Comparison of ENCODE assay signal across 8 cellular contexts in genomic region chr5:10288600-10289213, GRCh38. TPM values are rescaled to one million over a fixed set of nuclear protein-coding genes. Genes with fewer than 3 reads are reported as not detected.
DNase-seq lines count a peak whose midpoint lies in the region; ATAC-seq and TF ChIP-seq lines count a peak whose summit lies in the region.

No MANE protein-coding gene starts in this region.

- TF ChIP-seq CTCF in HEK293 (tag by site-specific recombination; IDR thresholded peaks at IDR 0.05), result no peak; the same call in 1 of the 2 replicates

- H3K36me3 ChIP-seq in HEK293 (ENCODE audit: control insufficient read depth in 2 of 2, insufficient read depth in 1 of 2, low read length in 2 of 2), result peaks cover 4 to 7% of the 10 kb centered on the region in 2 experiments; a peak in 2 of 3 replicates

- CTCF ChIA-PET in HEK293 (lab: Yijun Ruan, JAX), result no interaction called here

- POLR2A ChIA-PET in HEK293 (lab: Yijun Ruan, JAX), result interaction anchor here (0.6 to 1.0 kb wide), 2 partner anchors 38 to 65 kb away, joined by 4 read pairs; partner anchors contain the start of gene MARCHF6

- H3K9me3 ChIP-seq in HEK293 (ENCODE audit: control insufficient read depth, insufficient read depth, low read depth, low read length), result no peaks in the 10 kb centered on the region

- no peak overlapping the region for H3K4me3 ChIP-seq in HEK293 (ENCODE audit: low read depth, low read length)

- DNase-seq in DMS 273 (lab: John Stamatoyannopoulos, UW; ENCODE audit: unreplicated experiment), result peak; percentile 98
- peak; percentile 100 for DNase-seq in NCI-H2081 treated with DMSO at 0.1 percent for 48 hours (lab: John Stamatoyannopoulos, UW)
- peak; percentile 65 for DNase-seq in activated CD8-positive, alpha-beta memory T cell treated with anti-CD3 and anti-CD28 coated beads, Interleukin-2, amount 50 U/mL, for 48 hours
- peak; percentile 74 for DNase-seq in left kidney (ENCODE audit: low read depth, low spot score)
- no peak for DNase-seq in occipital lobe (lab: John Stamatoyannopoulos, UW)
- no peak for DNase-seq in cerebellar cortex (ENCODE audit: low spot score)

- peaks cover 19% of the 10 kb centered on the region for H3K4me1 ChIP-seq in HEK293 (ENCODE audit: control insufficient read depth, insufficient read depth, low read length)

- H3K27ac ChIP-seq in HEK293 (ENCODE audit: extremely low read depth, low read depth, low read length), result peak overlapping the region; percentile 53

- no peak for ATAC-seq in HG03342 (IDR thresholded peaks at IDR 0.05; ENCODE audit: unreplicated experiment)

TF ChIP-seq in HEK293, 187 proteins besides CTCF, POLR2A, EP300 and RAD21 (continues in another document):
- TF ChIP-seq ZSCAN16 (tag by site-specific recombination; IDR thresholded peaks at IDR 0.05) (peak; percentile 73; the same call in 1 of the 2 replicates), ZNF221 (tag by site-specific recombination; IDR thresholded peaks at IDR 0.05; ENCODE audit: borderline replicate concordance) (no peak), ZNF26 (tag by site-specific recombination; IDR thresholded peaks at IDR 0.05) (no peak), GFI1B (tag by site-specific recombination; IDR thresholded peaks at IDR 0.05) (no peak), YY2 (tag by site-specific recombination; IDR thresholded peaks at IDR 0.05) (0 out of 2 replicates have a peak, but pooled peaks have one; percentile 14), ZNF416 (tag by site-specific recombination; IDR thresholded peaks at IDR 0.05) (no peak), ZNF791 (tag by site-specific recombination; IDR thresholded peaks at IDR 0.05) (no peak), KLF10 (tag by site-specific recombination; IDR thresholded peaks at IDR 0.05) (peak; percentile 77; the same call in 1 of the 2 replicates), KLF9 (tag by site-specific recombination; IDR thresholded peaks at IDR 0.05; ENCODE audit: low read depth) (peak; percentile 39; the same call in 1 of the 2 replicates), ZNF707 (tag by site-specific recombination; IDR thresholded peaks at IDR 0.05) (no peak), ZNF449 (tag by site-specific recombination; IDR thresholded peaks at IDR 0.05) (0 out of 2 replicates have a peak, but pooled peaks have one; percentile 36), ZBTB44 (tag by site-specific recombination; IDR thresholded peaks at IDR 0.05) (peak; percentile 95), ZNF792 (tag by site-specific recombination; IDR thresholded peaks at IDR 0.05) (no peak), ZNF366 (tag by site-specific recombination; conservative IDR thresholded peaks at IDR 0.05) (0 out of 2 replicates have a peak, but pooled peaks have one; percentile 21), ZNF692 (tag by site-specific recombination; IDR thresholded peaks at IDR 0.05) (peak; percentile 55; the same call in 1 of the 2 replicates), ZNF324 (tag by site-specific recombination; IDR thresholded peaks at IDR 0.05) (peak; percentile 45; the same call in 1 of the 2 replicates), GLIS2 (tag by site-specific recombination; IDR thresholded peaks at IDR 0.05) (peak; percentile 55), ZNF394 (tag by site-specific recombination; IDR thresholded peaks at IDR 0.05; ENCODE audit: borderline replicate concordance) (no peak), ZNF433 (tag by site-specific recombination; IDR thresholded peaks at IDR 0.05; ENCODE audit: low read depth) (no peak), ZFP3 (tag by site-specific recombination; IDR thresholded peaks at IDR 0.05; ENCODE audit: low read depth) (no peak), REPIN1 (tag by site-specific recombination; IDR thresholded peaks at IDR 0.05; ENCODE audit: low read depth) (no peak), ZNF37A (tag by site-specific recombination; IDR thresholded peaks at IDR 0.05) (peak; percentile 79; the same call in 1 of the 2 replicates), ZNF18 (tag by site-specific recombination; IDR thresholded peaks at IDR 0.05) (peak; percentile 72; the same call in 1 of the 2 replicates), KLF8 (tag by site-specific recombination; IDR thresholded peaks at IDR 0.05) (peak; percentile 32; the same call in 1 of the 2 replicates)

RNA-seq across cellular contexts. Expression of gene CMBL, which starts 19.0 kb away (rescaled TPM):
- 3.9 TPM for total RNA-seq in occipital lobe

RNA-seq across cellular contexts. Expression of gene CCT5, which starts 38.6 kb away (rescaled TPM):
- total RNA-seq in occipital lobe, result 271 TPM

RNA-seq across cellular contexts. Expression of gene ATPSCKMT, which starts 39.0 kb away (rescaled TPM):
- total RNA-seq in occipital lobe, result 44.0 TPM

Comparison
In these comparisons a context has a peak if more than half of its experiments do, and no peak if none do; other contexts are left out.
1. DNase-seq: peak in DMS 273 (single experiment), NCI-H2081 treated with DMSO at 0.1 percent for 48 hours (single experiment), activated CD8-positive, alpha-beta memory T cell treated with anti-CD3 and anti-CD28 coated beads, Interleukin-2, amount 50 U/mL, for 48 hours (single experiment) and left kidney (single experiment); none in occipital lobe (single experiment) and cerebellar cortex (single experiment).